ENCODE assay signal across 13 cellular contexts in genomic region chr20:45340951-45341350, GRCh38. TPM values are rescaled to one million over a fixed set of nuclear protein-coding genes. Genes with fewer than 3 reads are reported as not detected.
A peak's percentile ranks its signal among the peaks of the same experiment; 100 is the strongest.
DNase-seq lines count a peak whose midpoint lies in the region; ATAC-seq and TF ChIP-seq lines count a peak whose summit lies in the region.
"Had no signal": no experiment of that assay in that cellular context is flagged by ENCODE, and none has a peak within 500 bp of the region (broad histone marks: within the 10 kb centered on the region; RNA-seq: fewer than 3 reads in every experiment).

No MANE protein-coding gene starts in this region.

- H3K27ac ChIP-seq in SK-N-SH (ENCODE audit: low read depth in 2 of 2, low read length in 1 of 2) (peak overlapping the region in 1 of 2 experiments; percentile 96; a peak in 2 of 4 replicates), epithelial cell of prostate (peak overlapping the region; percentile 97), transverse colon (peak overlapping the region; percentile 92 to 96 (median 94))

- CTCF ChIA-PET in SK-N-SH (lab: Yijun Ruan, JAX) = interaction anchor here (0.8 to 4.3 kb wide), 8 partner anchors 14 to 130 kb away, joined by 3 to 31 read pairs (median 6); partner anchors contain the start of gene SYS1

- TF ChIP-seq EP300 in SK-N-SH (IDR thresholded peaks at IDR 0.05; ENCODE audit: borderline replicate concordance in 1 of 2, low read depth in 1 of 2, low read length in 1 of 2) (no peak), transverse colon (IDR thresholded peaks at IDR 0.05; ENCODE audit: low read depth) (no peak)

- ATAC-seq in SK-N-SH treated with all-trans-retinoic acid at 6 μM for 48 hours (no peak), HG03039 (IDR thresholded peaks at IDR 0.05; ENCODE audit: unreplicated experiment) (no peak)
- ATAC-seq: T-helper 17 cell had no signal

- TF ChIP-seq POLR2A in transverse colon (IDR thresholded peaks at IDR 0.05) = no peak

- no peaks in the 10 kb centered on the region for H3K27me3 ChIP-seq in SK-N-SH (ENCODE audit: insufficient read depth)
- no peaks in the 10 kb centered on the region for H3K27me3 ChIP-seq in mucosa of stomach (ENCODE audit: control insufficient read depth, insufficient read depth, low read length)
- no peaks in the 10 kb centered on the region for H3K27me3 ChIP-seq in transverse colon

- H3K4me3 ChIP-seq in SK-N-SH (ENCODE audit: low read depth in 2 of 2, low read length in 1 of 2) = no peak overlapping the region
- no peak overlapping the region for H3K4me3 ChIP-seq in mucosa of stomach (ENCODE audit: low read length)
- no peak overlapping the region for H3K4me3 ChIP-seq in transverse colon

- intact Hi-C loops in transverse colon (cut with DNase I; ENCODE audit: low total_unique reads) = no loop called here

- no peak for TF ChIP-seq CTCF in SK-N-SH (IDR thresholded peaks at IDR 0.05)
- TF ChIP-seq CTCF in transverse colon (IDR thresholded peaks at IDR 0.05) = no peak

- DNase-seq in SK-N-SH (no peak), epithelial cell of prostate (ENCODE audit: low read depth, low spot score) (no peak), transverse colon (no peak), NCI-H2227 (lab: John Stamatoyannopoulos, UW; ENCODE audit: unreplicated experiment) (no peak)
- no peak for DNase-seq in activated CD4-positive, alpha-beta T cell treated with anti-CD3 and anti-CD28 coated beads for 48 hours
- DNase-seq: DMS79 treated with DMSO at 0.1 percent for 48 hours, NCI-H146, T-helper 17 cell had no signal

- H2AFZ ChIP-seq in SK-N-SH (ENCODE audit: low read depth) = no peak overlapping the region

- POLR2A ChIA-PET in SK-N-SH (lab: Yijun Ruan, JAX) = interaction anchor here (1.9 kb wide), 1 partner anchor 22 kb away, joined by 14 read pairs; the partner anchor contains the start of gene SYS1

- H4K20me1 ChIP-seq in SK-N-SH (ENCODE audit: insufficient read depth) = peaks cover 11% of the 10 kb centered on the region; the same call in 1 of the 2 replicates

- WGBS in SK-N-SH (ENCODE audit: low lambda C conversion rate) = 67% methylated on average over 1 of the region's 1 CpG
- 40 to 44% methylated on average over 1 of the region's 1 CpG for WGBS in transverse colon (ENCODE audit: low coverage in 1 of 2), 2 donors

- H3K9me2 ChIP-seq in SK-N-SH = no peaks in the 10 kb centered on the region

- peak overlapping the region; percentile 96; the same call in 1 of the 2 replicates for H3K4me2 ChIP-seq in SK-N-SH

- peaks cover 34% of the 10 kb centered on the region for H3F3A ChIP-seq in SK-N-SH (replicated peaks; ENCODE audit: insufficient read depth)

- TF ChIP-seq RAD21 in SK-N-SH (IDR thresholded peaks at IDR 0.05; ENCODE audit: low read length) = no peak

- in situ Hi-C loops in transverse colon (cut with MboI; ENCODE audit: low pct_ligation_motif_present in 1 of 4, low pct_unique_long_range_greater_than_20kb in 1 of 4, low sequenced_read_pairs in 3 of 4) = no loop called here

- peaks cover 82% of the 10 kb centered on the region for H3K79me2 ChIP-seq in SK-N-SH (ENCODE audit: insufficient read depth)

- H3K36me3 ChIP-seq in SK-N-SH (replicated peaks in 1 of 2; ENCODE audit: control insufficient read depth in 1 of 2, insufficient read depth in 2 of 2, low read length in 1 of 2) = peaks cover 4 to 7% of the 10 kb centered on the region in 2 experiments
- H3K36me3 ChIP-seq in mucosa of stomach (ENCODE audit: control insufficient read depth, insufficient read depth, low read length) = no peaks in the 10 kb centered on the region
- no peaks in the 10 kb centered on the region for H3K36me3 ChIP-seq in transverse colon

- peaks cover 70 to 73% of the 10 kb centered on the region in 2 experiments for H3K4me1 ChIP-seq in SK-N-SH (ENCODE audit: control insufficient read depth in 1 of 2, insufficient read depth in 2 of 2, low read depth in 1 of 2, low read length in 1 of 2)
- H3K4me1 ChIP-seq in mucosa of stomach (ENCODE audit: control insufficient read depth, insufficient read depth, low read length) = peaks cover 97% of the 10 kb centered on the region
- H3K4me1 ChIP-seq in transverse colon = peaks cover 69 to 100% (median 100%) of the 10 kb centered on the region in 4 donors

- H3K9me3 ChIP-seq in SK-N-SH (no peaks in the 10 kb centered on the region), mucosa of stomach (ENCODE audit: control insufficient read depth, low read length) (no peaks in the 10 kb centered on the region), transverse colon (no peaks in the 10 kb centered on the region)

- H3K9ac ChIP-seq in SK-N-SH = no peak overlapping the region; the same call in 1 of the 2 replicates
- peak overlapping the region; percentile 97 for H3K9ac ChIP-seq in mucosa of stomach (ENCODE audit: low read length)

TF ChIP-seq in SK-N-SH, 30 proteins besides CTCF, POLR2A, EP300 and RAD21:
- no peak for TF ChIP-seq NRF1 (IDR thresholded peaks at IDR 0.05; ENCODE audit: low read depth, low read length)
TF ChIP-seq in SK-N-SH: peak in this region for 0.

TF ChIP-seq in SK-N-SH treated with all-trans-retinoic acid at 6 μM for 48 hours, 23 proteins besides CTCF, POLR2A, EP300 and RAD21:
- TF ChIP-seq TOX (CRISPR knock-in tag; IDR thresholded peaks at IDR 0.05; ENCODE audit: borderline replicate concordance) = no peak
- no peak for TF ChIP-seq SNAI2 (CRISPR knock-in tag; IDR thresholded peaks at IDR 0.05)
- no peak for TF ChIP-seq TCF4 (CRISPR knock-in tag; IDR thresholded peaks at IDR 0.05; ENCODE audit: borderline replicate concordance)
- TF ChIP-seq ARNTL (CRISPR knock-in tag; IDR thresholded peaks at IDR 0.05; ENCODE audit: borderline replicate concordance, low read depth) = no peak
- no peak for TF ChIP-seq ZFP3 (CRISPR knock-in tag; IDR thresholded peaks at IDR 0.05)
- no peak for TF ChIP-seq ISL1 (CRISPR knock-in tag; IDR thresholded peaks at IDR 0.05)
- TF ChIP-seq RARB (CRISPR knock-in tag; IDR thresholded peaks at IDR 0.05) = no peak
- TF ChIP-seq GLIS3 (CRISPR knock-in tag; IDR thresholded peaks at IDR 0.05) = no peak
- no peak for TF ChIP-seq ESRRG (CRISPR knock-in tag; IDR thresholded peaks at IDR 0.05)
- no peak for TF ChIP-seq ZNF565 (CRISPR knock-in tag; conservative IDR thresholded peaks at IDR 0.05; ENCODE audit: low read depth)
- no peak for TF ChIP-seq ZNF70 (CRISPR knock-in tag; IDR thresholded peaks at IDR 0.05)
- TF ChIP-seq OSR1 (CRISPR knock-in tag; IDR thresholded peaks at IDR 0.05) = no peak
- TF ChIP-seq ZNF8 (CRISPR knock-in tag; IDR thresholded peaks at IDR 0.05) = no peak
TF ChIP-seq in SK-N-SH treated with all-trans-retinoic acid at 6 μM for 48 hours: peak in this region for 0.

RNA-seq across cellular contexts. Expression of gene SDC4, which starts 7.3 kb away (rescaled TPM):
- polyA plus RNA-seq in SK-N-SH (2012; rRNA removed) = 131 and 192 TPM in 2 replicates
- polyA plus RNA-seq in SK-N-SH (2012; cell fraction: cytosol; rRNA removed) = 139 and 153 TPM in 2 replicates
- 94.9 and 96.1 TPM in 2 replicates for polyA plus RNA-seq in SK-N-SH (2012; cell fraction: nucleus; rRNA removed)
- total RNA-seq in transverse colon = 100 to 1,000 TPM in 2 of 4 donors, 10 to 100 TPM in 2; 60.7 to 140 (median 94.3) TPM

RNA-seq across cellular contexts. Expression of gene SYS1, which starts 22.0 kb away (rescaled TPM):
- 26.5 and 26.9 TPM in 2 replicates for polyA plus RNA-seq in SK-N-SH (2012; rRNA removed)
- polyA plus RNA-seq in SK-N-SH (2012; cell fraction: cytosol; rRNA removed) = 14.0 and 16.3 TPM in 2 replicates
- polyA plus RNA-seq in SK-N-SH (2012; cell fraction: nucleus; rRNA removed) = 12.4 and 20.0 TPM in 2 replicates
- 10 to 100 TPM in 3 of 4 donors, 1 to 10 TPM in 1; 5.6 to 64.7 (median 38.4) TPM for total RNA-seq in transverse colon

RNA-seq across cellular contexts. Expression of gene MATN4, which starts 32.9 kb away (rescaled TPM):
- 0.13 and 0.16 TPM in 2 replicates for polyA plus RNA-seq in SK-N-SH (2012; rRNA removed)
- 0.04 and 0.07 TPM in 2 replicates for polyA plus RNA-seq in SK-N-SH (2012; cell fraction: cytosol; rRNA removed)
- polyA plus RNA-seq in SK-N-SH (2012; cell fraction: nucleus; rRNA removed) = 0.39 and 0.79 TPM in 2 replicates
- total RNA-seq in transverse colon = not detected
- total RNA-seq: T-helper 17 cell had no signal

RNA-seq across cellular contexts. Expression of gene RBPJL, which starts 34.3 kb away (rescaled TPM):
- not detected in 2 replicates for polyA plus RNA-seq in SK-N-SH (2012; rRNA removed)
- polyA plus RNA-seq in SK-N-SH (2012; cell fraction: cytosol; rRNA removed) = not detected in 2 replicates
- 0.05 and 0.11 TPM in 2 replicates for polyA plus RNA-seq in SK-N-SH (2012; cell fraction: nucleus; rRNA removed)
- not detected for total RNA-seq in transverse colon
- total RNA-seq: A673; activated CD8-positive, alpha-beta memory T cell treated with anti-CD3 and anti-CD28 coated beads for 36 hours; T-helper 17 cell had no signal

RNA-seq across cellular contexts. Expression of gene TP53TG5, which starts 37.2 kb away (rescaled TPM):
- polyA plus RNA-seq in SK-N-SH (2012; rRNA removed) = not detected in 2 replicates
- 0.01 TPM in 1 of 2 replicates, not detected in the other for polyA plus RNA-seq in SK-N-SH (2012; cell fraction: cytosol; rRNA removed)
- polyA plus RNA-seq in SK-N-SH (2012; cell fraction: nucleus; rRNA removed) = not detected in 2 replicates
- total RNA-seq in transverse colon = under 1 TPM in 1 of 4 donors, not detected in 3; 0.14 TPM
- total RNA-seq: T-helper 17 cell had no signal
